Comparison of ENCODE assay signal across 29 cellular contexts in genomic region chrX:118437283-118437682, GRCh38. TPM values are rescaled to one million over a fixed set of nuclear protein-coding genes. Genes with fewer than 3 reads are reported as not detected.
A peak's percentile ranks its signal among the peaks of the same experiment; 100 is the strongest.
DNase-seq lines count a peak whose midpoint lies in the region; ATAC-seq and TF ChIP-seq lines count a peak whose summit lies in the region.
"Had no signal": no experiment of that assay in that cellular context is flagged by ENCODE, and none has a peak within 500 bp of the region (broad histone marks: within the 10 kb centered on the region; RNA-seq: fewer than 3 reads in every experiment).

No MANE protein-coding gene starts in this region.

- H3K79me1 ChIP-seq in IMR-90 (ENCODE audit: low read depth in 1 of 2, low read length in 2 of 2) = no peaks in the 10 kb centered on the region

- H2AFZ ChIP-seq in IMR-90 (replicated peaks; ENCODE audit: low read length, poor library complexity) = no peak overlapping the region
- H2AFZ ChIP-seq: GM23248 had no signal

- dilution Hi-C loops in IMR-90 (cut with HindIII; ENCODE audit: low sequenced_read_pairs, unreplicated experiment) = no loop called here

- H4K5ac ChIP-seq in IMR-90 (ENCODE audit: low read depth, low read length) = no peak overlapping the region

- peak overlapping the region; percentile 49 for H3K27ac Mint-ChIP-seq in central memory CD8-positive, alpha-beta T cell (ENCODE audit: low read depth)
- no peak overlapping the region for H3K27ac Mint-ChIP-seq in activated T-helper 1 cell treated with anti-CD3 and anti-CD28 coated beads, Interleukin-12 subunit alpha, Interleukin-12 subunit beta, Interleukin-2, Interleukin-4 antibody, amounts not matched to agents 30 ng/mL and 10 ng/mL and 1 ng/mL, durations not matched to agents 14 hours and 24 hours and 36 hours
- H3K27ac Mint-ChIP-seq: H9 had no signal

- no peak overlapping the region for H3K4ac ChIP-seq in IMR-90 (ENCODE audit: low read depth, low read length)

- no peak for TF ChIP-seq CTCF in IMR-90 (conservative IDR thresholded peaks at IDR 0.05; ENCODE audit: low read depth, low read length)

- no peak overlapping the region for H2AK5ac ChIP-seq in IMR-90 (ENCODE audit: low read depth, low read length)

- no peak overlapping the region for H2BK120ac ChIP-seq in IMR-90 (ENCODE audit: low read depth, low read length)

- BruUV-seq in IMR-90 (replicated peaks; lab: Mats Ljungman, UMichigan) = no TSS peak

- H3K36me3 ChIP-seq in IMR-90 (ENCODE audit: control insufficient read depth, insufficient read depth, low read length) = peaks cover 3% of the 10 kb centered on the region; the same call in 1 of the 2 replicates

- POLR2A ChIA-PET in IMR-90 (lab: Charles Lee; ENCODE audit: unreplicated experiment) = no interaction called here

- ATAC-seq in IMR-90 (ENCODE audit: low read depth) = no peak
- ATAC-seq in central memory CD8-positive, alpha-beta T cell (replicated peaks; ENCODE audit: extremely low read depth, poor library complexity, severe bottlenecking) = no peak
- ATAC-seq in GM21423 (IDR thresholded peaks at IDR 0.05; ENCODE audit: unreplicated experiment) = no peak
- ATAC-seq: GM12878, Right ventricle myocardium inferior had no signal

- no peak overlapping the region for H3K4me2 ChIP-seq in IMR-90 (ENCODE audit: low read depth, low read length)

- no CpG with 5 or more reads among the region's 1 CpG for WGBS in IMR-90 (ENCODE audit: extremely low coverage in 2 of 2, insufficient read length in 1 of 2), 2 experiments

- H3K14ac ChIP-seq in IMR-90 (replicated peaks; ENCODE audit: low read depth, low read length) = no peak overlapping the region

- no peak overlapping the region for H4K91ac ChIP-seq in IMR-90 (ENCODE audit: insufficient read depth, low read depth, low read length)

- no peaks in the 10 kb centered on the region for H3K9me1 ChIP-seq in IMR-90 (ENCODE audit: insufficient read depth, low read length)

- no peaks in the 10 kb centered on the region for H3K27me3 ChIP-seq in IMR-90 (ENCODE audit: control insufficient read depth, insufficient read depth, low read length)
- H3K27me3 ChIP-seq: BLaER1 treated with 17β-estradiol and CSF1 and Interleukin-3, amounts not matched to agents 10 nM and 100 nM; Peyer's patch; SJSA1 had no signal

- H2BK15ac ChIP-seq in IMR-90 (ENCODE audit: low read depth, low read length) = no peak overlapping the region

- no peak overlapping the region for H3K56ac ChIP-seq in IMR-90 (ENCODE audit: extremely low read depth, insufficient read depth, low read length)

- no peak for DNase-seq in IMR-90
- DNase-seq in central memory CD8-positive, alpha-beta T cell (ENCODE audit: low spot score in 2 of 2) = no peak
- DNase-seq in fibroblast of peridontal ligament (ENCODE audit: extremely low read depth) = peak; percentile 59
- peak; percentile 6 for DNase-seq in pons (ENCODE audit: low spot score)
- DNase-seq in activated T-helper 1 cell treated with anti-CD3 and anti-CD28 coated beads, Interleukin-12 subunit alpha, Interleukin-12 subunit beta, Interleukin-2, Interleukin-4 antibody, amounts not matched to agents 30 ng/mL and 10 ng/mL and 1 ng/mL, durations not matched to agents 14 hours and 24 hours and 36 hours (ENCODE audit: low spot score) = no peak
- no peak for DNase-seq in NOMO-1 treated with dmso at 0.1 percent for 144 hours (lab: John Stamatoyannopoulos, UW; ENCODE audit: unreplicated experiment)
- no peak for DNase-seq in activated CD4-positive, alpha-beta T cell treated with anti-CD3 and anti-CD28 coated beads, Interleukin-2, amount 50 U/mL, for 1 hour
- DNase-seq: Caco-2; CD4-positive, alpha-beta memory T cell; DMS 273 treated with DMSO at 0.1 percent for 48 hours; DND-41; GM23248; H9; KG1; NCI-H1092 treated with DMSO at 0.1 percent for 48 hours; NCI-H1436 treated with DMSO at 0.1 percent for 48 hours; NCI-H2029 treated with DMSO at 0.1 percent for 48 hours; NCI-H2171; NCI-H345; NCI-H524; NCI-H774; NK-92 treated with Interleukin-12 subunit alpha and Interleukin-12 subunit beta, amount 100 ng/mL, for 24 hours; Peyer's patch had no signal

- CTCF ChIA-PET in IMR-90 (lab: Yijun Ruan, JAX) = no interaction called here

- peaks cover 27% of the 10 kb centered on the region for H3K36me3 Mint-ChIP-seq in central memory CD8-positive, alpha-beta T cell (ENCODE audit: insufficient read depth)
- peaks cover 18% of the 10 kb centered on the region for H3K36me3 Mint-ChIP-seq in activated T-helper 1 cell treated with anti-CD3 and anti-CD28 coated beads, Interleukin-12 subunit alpha, Interleukin-12 subunit beta, Interleukin-2, Interleukin-4 antibody, amounts not matched to agents 30 ng/mL and 10 ng/mL and 1 ng/mL, durations not matched to agents 14 hours and 24 hours and 36 hours (ENCODE audit: low read depth)

- H3K9me3 ChIP-seq in IMR-90 (ENCODE audit: control insufficient read depth, insufficient read depth, low read length) = no peaks in the 10 kb centered on the region
- H3K9me3 ChIP-seq: BLaER1 treated with 17β-estradiol and CSF1 and Interleukin-3, amounts not matched to agents 10 nM and 100 nM; Caco-2; Peyer's patch; SJSA1 had no signal

- no peaks in the 10 kb centered on the region for H3K9me3 Mint-ChIP-seq in central memory CD8-positive, alpha-beta T cell
- H3K9me3 Mint-ChIP-seq in activated T-helper 1 cell treated with anti-CD3 and anti-CD28 coated beads, Interleukin-12 subunit alpha, Interleukin-12 subunit beta, Interleukin-2, Interleukin-4 antibody, amounts not matched to agents 30 ng/mL and 10 ng/mL and 1 ng/mL, durations not matched to agents 14 hours and 24 hours and 36 hours = no peaks in the 10 kb centered on the region
- H3K9me3 Mint-ChIP-seq: CD4-positive, alpha-beta memory T cell; H9 had no signal

- no peak overlapping the region for H2BK20ac ChIP-seq in IMR-90 (ENCODE audit: low read depth, low read length)

- H3K27me3 Mint-ChIP-seq in central memory CD8-positive, alpha-beta T cell = no peaks in the 10 kb centered on the region
- H3K27me3 Mint-ChIP-seq in activated T-helper 1 cell treated with anti-CD3 and anti-CD28 coated beads, Interleukin-12 subunit alpha, Interleukin-12 subunit beta, Interleukin-2, Interleukin-4 antibody, amounts not matched to agents 30 ng/mL and 10 ng/mL and 1 ng/mL, durations not matched to agents 14 hours and 24 hours and 36 hours (ENCODE audit: insufficient read depth) = no peaks in the 10 kb centered on the region
- H3K27me3 Mint-ChIP-seq: CD4-positive, alpha-beta memory T cell had no signal

- no peak overlapping the region for H3K23ac ChIP-seq in IMR-90 (ENCODE audit: low read depth, low read length)

- no peak overlapping the region for H3K4me3 Mint-ChIP-seq in central memory CD8-positive, alpha-beta T cell
- no peak overlapping the region for H3K4me3 Mint-ChIP-seq in activated T-helper 1 cell treated with anti-CD3 and anti-CD28 coated beads, Interleukin-12 subunit alpha, Interleukin-12 subunit beta, Interleukin-2, Interleukin-4 antibody, amounts not matched to agents 30 ng/mL and 10 ng/mL and 1 ng/mL, durations not matched to agents 14 hours and 24 hours and 36 hours
- H3K4me3 Mint-ChIP-seq: CD4-positive, alpha-beta memory T cell; H9 had no signal

- no peak overlapping the region for H4K8ac ChIP-seq in IMR-90 (ENCODE audit: low read depth in 2 of 2, low read length in 2 of 2)

- no peak overlapping the region for H3K18ac ChIP-seq in IMR-90 (ENCODE audit: low read depth, low read length)

- H3K4me1 Mint-ChIP-seq in central memory CD8-positive, alpha-beta T cell = no peaks in the 10 kb centered on the region
- no peaks in the 10 kb centered on the region for H3K4me1 Mint-ChIP-seq in activated T-helper 1 cell treated with anti-CD3 and anti-CD28 coated beads, Interleukin-12 subunit alpha, Interleukin-12 subunit beta, Interleukin-2, Interleukin-4 antibody, amounts not matched to agents 30 ng/mL and 10 ng/mL and 1 ng/mL, durations not matched to agents 14 hours and 24 hours and 36 hours (ENCODE audit: low read depth)
- H3K4me1 Mint-ChIP-seq: CD4-positive, alpha-beta memory T cell; H9 had no signal

- in situ Hi-C loops in IMR-90 (cut with MboI; ENCODE audit: low sequenced_read_pairs) = no loop called here

- no peak overlapping the region for H3K4me3 ChIP-seq in IMR-90 (ENCODE audit: insufficient read depth, low read depth, low read length)
- H3K4me3 ChIP-seq: BLaER1 treated with 17β-estradiol and CSF1 and Interleukin-3, amounts not matched to agents 10 nM and 100 nM; GM12878; GM23248; Peyer's patch; SJSA1 had no signal

- no peak overlapping the region for H3K9ac ChIP-seq in IMR-90 (ENCODE audit: low read depth, low read length)
- H3K9ac ChIP-seq: BLaER1 treated with 17β-estradiol and CSF1 and Interleukin-3, amounts not matched to agents 10 nM and 100 nM; GM23248 had no signal

- no peak for TF ChIP-seq POLR2A in IMR-90 (IDR thresholded peaks at IDR 0.05; ENCODE audit: low read depth, low read length)

- no peak overlapping the region for H3K27ac ChIP-seq in IMR-90 (ENCODE audit: insufficient read depth, low read length)
- H3K27ac ChIP-seq: GM23248, HL-60, Peyer's patch, SJSA1 had no signal

- H4K20me1 ChIP-seq in IMR-90 (ENCODE audit: insufficient read depth, low read length) = no peaks in the 10 kb centered on the region
- H4K20me1 ChIP-seq: BLaER1 treated with 17β-estradiol and CSF1 and Interleukin-3, amounts not matched to agents 10 nM and 100 nM had no signal

- no peak overlapping the region for H2BK5ac ChIP-seq in IMR-90 (ENCODE audit: low read depth, low read length, poor library complexity, severe bottlenecking)

- H3K4me1 ChIP-seq in IMR-90 (ENCODE audit: control insufficient read depth, insufficient read depth, low read length) = no peaks in the 10 kb centered on the region
- H3K4me1 ChIP-seq: Caco-2, Peyer's patch, SJSA1 had no signal

- H2AK9ac ChIP-seq in IMR-90 (replicated peaks; ENCODE audit: low read depth, low read length, poor library complexity) = no peak overlapping the region

- intact Hi-C loops in IMR-90 (cut with micrococcal nuclease) = no loop called here
- intact Hi-C loops in activated T-helper 1 cell treated with anti-CD3 and anti-CD28 coated beads, Interleukin-12 subunit alpha, Interleukin-12 subunit beta, Interleukin-2, Interleukin-4 antibody, amounts not matched to agents 30 ng/mL and 10 ng/mL and 1 ng/mL, durations not matched to agents 14 hours and 24 hours and 36 hours (cut with micrococcal nuclease) = no loop called here

- TF ChIP-seq RAD21 in IMR-90 (IDR thresholded peaks at IDR 0.05; ENCODE audit: low read length) = no peak

TF ChIP-seq in IMR-90, 13 proteins besides CTCF, POLR2A, EP300 and RAD21 (continues in another document):
- peak; percentile 39 for TF ChIP-seq MAFK (IDR thresholded peaks at IDR 0.05; ENCODE audit: low read depth, low read length)

RNA-seq across cellular contexts. Expression of gene DOCK11, which starts 58.3 kb away (rescaled TPM):
- 13.1 and 14.7 TPM in 2 replicates for total RNA-seq in IMR-90 (2012; rRNA removed)
- 3.2 and 3.9 TPM in 2 replicates for polyA plus RNA-seq in IMR-90 (2012; rRNA removed)
- polyA plus RNA-seq in IMR-90 (2012; cell fraction: cytosol; rRNA removed) = 0.55 and 0.69 TPM in 2 replicates
- polyA plus RNA-seq in IMR-90 (2012; cell fraction: nucleus; rRNA removed; ENCODE audit: low replicate concordance) = 0.35 and 5.0 TPM in 2 replicates
- total RNA-seq in activated T-helper 1 cell treated with anti-CD3 and anti-CD28 coated beads, Interleukin-12 subunit alpha, Interleukin-12 subunit beta, Interleukin-2, Interleukin-4 antibody, amounts not matched to agents 30 ng/mL and 10 ng/mL and 1 ng/mL, durations not matched to agents 14 hours and 24 hours and 36 hours = 28.6 and 30.1 TPM in 2 replicates

Comparison
In these comparisons a context has a peak if more than half of its experiments do, and no peak if none do; other contexts are left out.
1. DNase-seq: peak in fibroblast of peridontal ligament (single experiment) and pons (single experiment); none in IMR-90 (single experiment), central memory CD8-positive, alpha-beta T cell (0 of 2), activated T-helper 1 cell treated with anti-CD3 and anti-CD28 coated beads, Interleukin-12 subunit alpha, Interleukin-12 subunit beta, Interleukin-2, Interleukin-4 antibody, amounts not matched to agents 30 ng/mL and 10 ng/mL and 1 ng/mL, durations not matched to agents 14 hours and 24 hours and 36 hours (single experiment), NOMO-1 treated with dmso at 0.1 percent for 144 hours (single experiment) and activated CD4-positive, alpha-beta T cell treated with anti-CD3 and anti-CD28 coated beads, Interleukin-2, amount 50 U/mL, for 1 hour (single experiment).